1 cellular context compared by ENCODE assay signal in the genomic region with DNA sequence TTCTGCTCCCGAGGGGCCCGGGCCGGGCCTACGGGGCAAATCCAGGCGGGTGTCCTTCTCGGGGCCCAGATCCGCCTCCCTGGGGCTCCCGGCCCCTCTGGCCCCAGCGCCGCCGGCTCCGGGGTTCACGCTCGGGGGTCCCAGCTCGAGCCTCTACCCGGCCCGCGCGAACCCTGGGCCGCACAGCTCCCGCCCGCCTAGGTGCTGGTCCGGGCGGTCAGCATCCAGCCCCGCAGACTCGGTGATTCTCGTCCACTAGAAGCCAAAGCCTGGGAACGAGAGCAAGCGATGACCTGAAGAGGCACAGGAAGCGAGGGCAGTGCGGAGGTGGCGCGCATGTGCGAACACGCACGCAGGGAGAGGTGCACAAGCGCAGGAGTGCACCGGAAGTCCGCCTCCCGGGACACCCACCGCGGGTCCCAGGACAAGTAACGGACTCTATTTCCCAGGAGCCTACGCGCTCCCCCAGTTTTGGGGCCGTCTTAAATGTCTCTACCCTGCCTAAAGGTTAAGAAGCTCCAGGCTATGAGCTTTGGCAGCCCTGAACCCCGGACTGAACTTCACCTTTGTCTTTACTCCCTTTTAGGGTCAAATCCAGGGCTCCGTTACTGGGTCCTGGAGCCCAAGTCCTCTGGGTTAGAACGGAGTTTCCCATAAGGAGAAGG.
TF ChIP-seq lines count a peak whose summit lies in the region.

POM121C (minus strand) TSS at position 321 of the 665 bp plus-strand sequence. CDS start 44,803 bp downstream, outside the sequence.

TF ChIP-seq in HepG2, 621 proteins besides CTCF, POLR2A, EP300 and RAD21 (continued from another document and continues in another):
- peak; percentile 78; the same call in 1 of the 2 replicates for TF ChIP-seq GMEB1 (CRISPR knock-in tag; IDR thresholded peaks at IDR 0.05; ENCODE audit: borderline replicate concordance)
- peak; percentile 86 for TF ChIP-seq POLR2G (IDR thresholded peaks at IDR 0.05; ENCODE audit: low read depth, low read length)
- peak; percentile 67 for TF ChIP-seq ZMYM3 (CRISPR knock-in tag; IDR thresholded peaks at IDR 0.05)
- peak; percentile 45; the same call in 1 of the 2 replicates for TF ChIP-seq HDAC1 (CRISPR knock-in tag; IDR thresholded peaks at IDR 0.05)
- peak; percentile 87 for TF ChIP-seq ZNF652 (CRISPR knock-in tag; IDR thresholded peaks at IDR 0.05; ENCODE audit: borderline replicate concordance, low read depth)
- peak; percentile 29; the same call in 1 of the 2 replicates for TF ChIP-seq ELF3 (CRISPR knock-in tag; IDR thresholded peaks at IDR 0.05)
- peak; percentile 75; the same call in 1 of the 2 replicates for TF ChIP-seq ZFP91 (CRISPR knock-in tag; IDR thresholded peaks at IDR 0.05; ENCODE audit: borderline replicate concordance)
- TF ChIP-seq SAP130 (CRISPR knock-in tag; IDR thresholded peaks at IDR 0.05; ENCODE audit: low read depth) = peak; percentile 80
- 0 out of 2 replicates have a peak, but pooled peaks have one; percentile 60 for TF ChIP-seq ARNTL (CRISPR knock-in tag; IDR thresholded peaks at IDR 0.05)
- TF ChIP-seq, protein P1, sequence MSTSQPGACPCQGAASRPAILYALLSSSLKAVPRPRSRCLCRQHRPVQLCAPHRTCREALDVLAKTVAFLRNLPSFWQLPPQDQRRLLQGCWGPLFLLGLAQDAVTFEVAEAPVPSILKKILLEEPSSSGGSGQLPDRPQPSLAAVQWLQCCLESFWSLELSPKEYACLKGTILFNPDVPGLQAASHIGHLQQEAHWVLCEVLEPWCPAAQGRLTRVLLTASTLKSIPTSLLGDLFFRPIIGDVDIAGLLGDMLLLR (CRISPR knock-in tag; IDR thresholded peaks at IDR 0.05) = 0 out of 2 replicates have a peak, but pooled peaks have one; percentile 60
- TF ChIP-seq, protein P2, sequence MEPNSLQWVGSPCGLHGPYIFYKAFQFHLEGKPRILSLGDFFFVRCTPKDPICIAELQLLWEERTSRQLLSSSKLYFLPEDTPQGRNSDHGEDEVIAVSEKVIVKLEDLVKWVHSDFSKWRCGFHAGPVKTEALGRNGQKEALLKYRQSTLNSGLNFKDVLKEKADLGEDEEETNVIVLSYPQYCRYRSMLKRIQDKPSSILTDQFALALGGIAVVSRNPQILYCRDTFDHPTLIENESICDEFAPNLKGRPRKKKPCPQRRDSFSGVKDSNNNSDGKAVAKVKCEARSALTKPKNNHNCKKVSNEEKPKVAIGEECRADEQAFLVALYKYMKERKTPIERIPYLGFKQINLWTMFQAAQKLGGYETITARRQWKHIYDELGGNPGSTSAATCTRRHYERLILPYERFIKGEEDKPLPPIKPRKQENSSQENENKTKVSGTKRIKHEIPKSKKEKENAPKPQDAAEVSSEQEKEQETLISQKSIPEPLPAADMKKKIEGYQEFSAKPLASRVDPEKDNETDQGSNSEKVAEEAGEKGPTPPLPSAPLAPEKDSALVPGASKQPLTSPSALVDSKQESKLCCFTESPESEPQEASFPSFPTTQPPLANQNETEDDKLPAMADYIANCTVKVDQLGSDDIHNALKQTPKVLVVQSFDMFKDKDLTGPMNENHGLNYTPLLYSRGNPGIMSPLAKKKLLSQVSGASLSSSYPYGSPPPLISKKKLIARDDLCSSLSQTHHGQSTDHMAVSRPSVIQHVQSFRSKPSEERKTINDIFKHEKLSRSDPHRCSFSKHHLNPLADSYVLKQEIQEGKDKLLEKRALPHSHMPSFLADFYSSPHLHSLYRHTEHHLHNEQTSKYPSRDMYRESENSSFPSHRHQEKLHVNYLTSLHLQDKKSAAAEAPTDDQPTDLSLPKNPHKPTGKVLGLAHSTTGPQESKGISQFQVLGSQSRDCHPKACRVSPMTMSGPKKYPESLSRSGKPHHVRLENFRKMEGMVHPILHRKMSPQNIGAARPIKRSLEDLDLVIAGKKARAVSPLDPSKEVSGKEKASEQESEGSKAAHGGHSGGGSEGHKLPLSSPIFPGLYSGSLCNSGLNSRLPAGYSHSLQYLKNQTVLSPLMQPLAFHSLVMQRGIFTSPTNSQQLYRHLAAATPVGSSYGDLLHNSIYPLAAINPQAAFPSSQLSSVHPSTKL (CRISPR knock-in tag; IDR thresholded peaks at IDR 0.05) = 0 out of 2 replicates have a peak, but pooled peaks have one; percentile 8
- peak; percentile 68; the same call in 1 of the 2 replicates for TF ChIP-seq THRA (CRISPR knock-in tag; IDR thresholded peaks at IDR 0.05; ENCODE audit: borderline replicate concordance)
- TF ChIP-seq, protein P3, sequence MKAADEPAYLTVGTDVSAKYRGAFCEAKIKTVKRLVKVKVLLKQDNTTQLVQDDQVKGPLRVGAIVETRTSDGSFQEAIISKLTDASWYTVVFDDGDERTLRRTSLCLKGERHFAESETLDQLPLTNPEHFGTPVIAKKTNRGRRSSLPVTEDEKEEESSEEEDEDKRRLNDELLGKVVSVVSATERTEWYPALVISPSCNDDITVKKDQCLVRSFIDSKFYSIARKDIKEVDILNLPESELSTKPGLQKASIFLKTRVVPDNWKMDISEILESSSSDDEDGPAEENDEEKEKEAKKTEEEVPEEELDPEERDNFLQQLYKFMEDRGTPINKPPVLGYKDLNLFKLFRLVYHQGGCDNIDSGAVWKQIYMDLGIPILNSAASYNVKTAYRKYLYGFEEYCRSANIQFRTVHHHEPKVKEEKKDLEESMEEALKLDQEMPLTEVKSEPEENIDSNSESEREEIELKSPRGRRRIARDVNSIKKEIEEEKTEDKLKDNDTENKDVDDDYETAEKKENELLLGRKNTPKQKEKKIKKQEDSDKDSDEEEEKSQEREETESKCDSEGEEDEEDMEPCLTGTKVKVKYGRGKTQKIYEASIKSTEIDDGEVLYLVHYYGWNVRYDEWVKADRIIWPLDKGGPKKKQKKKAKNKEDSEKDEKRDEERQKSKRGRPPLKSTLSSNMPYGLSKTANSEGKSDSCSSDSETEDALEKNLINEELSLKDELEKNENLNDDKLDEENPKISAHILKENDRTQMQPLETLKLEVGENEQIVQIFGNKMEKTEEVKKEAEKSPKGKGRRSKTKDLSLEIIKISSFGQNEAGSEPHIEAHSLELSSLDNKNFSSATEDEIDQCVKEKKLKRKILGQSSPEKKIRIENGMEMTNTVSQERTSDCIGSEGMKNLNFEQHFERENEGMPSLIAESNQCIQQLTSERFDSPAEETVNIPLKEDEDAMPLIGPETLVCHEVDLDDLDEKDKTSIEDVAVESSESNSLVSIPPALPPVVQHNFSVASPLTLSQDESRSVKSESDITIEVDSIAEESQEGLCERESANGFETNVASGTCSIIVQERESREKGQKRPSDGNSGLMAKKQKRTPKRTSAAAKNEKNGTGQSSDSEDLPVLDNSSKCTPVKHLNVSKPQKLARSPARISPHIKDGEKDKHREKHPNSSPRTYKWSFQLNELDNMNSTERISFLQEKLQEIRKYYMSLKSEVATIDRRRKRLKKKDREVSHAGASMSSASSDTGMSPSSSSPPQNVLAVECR (CRISPR knock-in tag; IDR thresholded peaks at IDR 0.05; ENCODE audit: borderline replicate concordance) = peak; percentile 79
- peak; percentile 55; the same call in 1 of the 2 replicates for TF ChIP-seq HCFC1 (IDR thresholded peaks at IDR 0.05; ENCODE audit: low read depth, low read length)
- TF ChIP-seq, protein P4, sequence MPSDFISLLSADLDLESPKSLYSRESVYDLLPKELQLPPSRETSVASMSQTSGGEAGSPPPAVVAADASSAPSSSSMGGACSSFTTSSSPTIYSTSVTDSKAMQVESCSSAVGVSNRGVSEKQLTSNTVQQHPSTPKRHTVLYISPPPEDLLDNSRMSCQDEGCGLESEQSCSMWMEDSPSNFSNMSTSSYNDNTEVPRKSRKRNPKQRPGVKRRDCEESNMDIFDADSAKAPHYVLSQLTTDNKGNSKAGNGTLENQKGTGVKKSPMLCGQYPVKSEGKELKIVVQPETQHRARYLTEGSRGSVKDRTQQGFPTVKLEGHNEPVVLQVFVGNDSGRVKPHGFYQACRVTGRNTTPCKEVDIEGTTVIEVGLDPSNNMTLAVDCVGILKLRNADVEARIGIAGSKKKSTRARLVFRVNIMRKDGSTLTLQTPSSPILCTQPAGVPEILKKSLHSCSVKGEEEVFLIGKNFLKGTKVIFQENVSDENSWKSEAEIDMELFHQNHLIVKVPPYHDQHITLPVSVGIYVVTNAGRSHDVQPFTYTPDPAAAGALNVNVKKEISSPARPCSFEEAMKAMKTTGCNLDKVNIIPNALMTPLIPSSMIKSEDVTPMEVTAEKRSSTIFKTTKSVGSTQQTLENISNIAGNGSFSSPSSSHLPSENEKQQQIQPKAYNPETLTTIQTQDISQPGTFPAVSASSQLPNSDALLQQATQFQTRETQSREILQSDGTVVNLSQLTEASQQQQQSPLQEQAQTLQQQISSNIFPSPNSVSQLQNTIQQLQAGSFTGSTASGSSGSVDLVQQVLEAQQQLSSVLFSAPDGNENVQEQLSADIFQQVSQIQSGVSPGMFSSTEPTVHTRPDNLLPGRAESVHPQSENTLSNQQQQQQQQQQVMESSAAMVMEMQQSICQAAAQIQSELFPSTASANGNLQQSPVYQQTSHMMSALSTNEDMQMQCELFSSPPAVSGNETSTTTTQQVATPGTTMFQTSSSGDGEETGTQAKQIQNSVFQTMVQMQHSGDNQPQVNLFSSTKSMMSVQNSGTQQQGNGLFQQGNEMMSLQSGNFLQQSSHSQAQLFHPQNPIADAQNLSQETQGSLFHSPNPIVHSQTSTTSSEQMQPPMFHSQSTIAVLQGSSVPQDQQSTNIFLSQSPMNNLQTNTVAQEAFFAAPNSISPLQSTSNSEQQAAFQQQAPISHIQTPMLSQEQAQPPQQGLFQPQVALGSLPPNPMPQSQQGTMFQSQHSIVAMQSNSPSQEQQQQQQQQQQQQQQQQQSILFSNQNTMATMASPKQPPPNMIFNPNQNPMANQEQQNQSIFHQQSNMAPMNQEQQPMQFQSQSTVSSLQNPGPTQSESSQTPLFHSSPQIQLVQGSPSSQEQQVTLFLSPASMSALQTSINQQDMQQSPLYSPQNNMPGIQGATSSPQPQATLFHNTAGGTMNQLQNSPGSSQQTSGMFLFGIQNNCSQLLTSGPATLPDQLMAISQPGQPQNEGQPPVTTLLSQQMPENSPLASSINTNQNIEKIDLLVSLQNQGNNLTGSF (CRISPR knock-in tag; IDR thresholded peaks at IDR 0.05) = peak; percentile 40; the same call in 1 of the 2 replicates
- TF ChIP-seq ZNF274 (CRISPR knock-in tag; IDR thresholded peaks at IDR 0.05) = 0 out of 2 replicates have a peak, but pooled peaks have one; percentile 36
- TF ChIP-seq BCL3 (CRISPR knock-in tag; IDR thresholded peaks at IDR 0.05) = peak; percentile 38; the same call in 1 of the 2 replicates
- TF ChIP-seq HOXA3 (CRISPR knock-in tag; IDR thresholded peaks at IDR 0.05) = peak; percentile 32; the same call in 1 of the 2 replicates
- TF ChIP-seq ETV5 (CRISPR knock-in tag; IDR thresholded peaks at IDR 0.05; ENCODE audit: borderline replicate concordance) = peak; percentile 91
- peak; percentile 59; the same call in 1 of the 2 replicates for TF ChIP-seq YEATS2 (CRISPR knock-in tag; IDR thresholded peaks at IDR 0.05; ENCODE audit: borderline replicate concordance)
- 0 out of 2 replicates have a peak, but pooled peaks have one; percentile 50 for TF ChIP-seq ZMYM4 (CRISPR knock-in tag; IDR thresholded peaks at IDR 0.05)
- TF ChIP-seq TBX2 (CRISPR knock-in tag; IDR thresholded peaks at IDR 0.05; ENCODE audit: borderline replicate concordance) = peak; percentile 68
- TF ChIP-seq CENPT (CRISPR knock-in tag; IDR thresholded peaks at IDR 0.05; ENCODE audit: low read depth) = peak; percentile 86; the same call in 1 of the 2 replicates
- peak; percentile 57 for TF ChIP-seq PHF5A (CRISPR knock-in tag; IDR thresholded peaks at IDR 0.05; ENCODE audit: low read depth, unreplicated experiment)
- TF ChIP-seq ATF2 (CRISPR knock-in tag; IDR thresholded peaks at IDR 0.05) = 0 out of 2 replicates have a peak, but pooled peaks have one; percentile 27
